In genomic region chr14:74018029-74018703, GRCh38 we compare ENCODE assay signal across 8 cellular contexts. TPM values are rescaled to one million over a fixed set of nuclear protein-coding genes. Genes with fewer than 3 reads are reported as not detected.
DNase-seq lines count a peak whose midpoint lies in the region; ATAC-seq, FAIRE-seq and TF ChIP-seq lines count a peak whose summit lies in the region.

No MANE protein-coding gene starts in this region.

- CTCF ChIA-PET in AG04449 (lab: Yijun Ruan, JAX) (interaction anchor here (0.6 to 1.6 kb wide), 3 partner anchors 13 to 272 kb away, joined by 3 read pairs; no protein-coding TSS in a partner anchor), K562 (lab: Yijun Ruan, JAX; ENCODE audit: low intra/inter-chr PET ratio) (no interaction called here)

- WGBS in K562 (ENCODE audit: insufficient coverage, low coverage, missing lambda C conversion rate): 8% methylated on average over 18 of the region's 18 CpGs

- no peak for FAIRE-seq in K562 (lab: Jason Lieb, UNC)

- H3K9ac ChIP-seq in MM.1S (ENCODE audit: low read length) (peak overlapping the region; percentile 63; the same call in 1 of the 2 replicates), K562 (ENCODE audit: insufficient read depth in 1 of 2, low read depth in 2 of 2, low read length in 2 of 2) (peak overlapping the region; percentile 96 to 99), iPS-20b (ENCODE audit: low read depth, low read length) (peak overlapping the region; percentile 83)

- H3K9me3 ChIP-seq in MM.1S (replicated peaks; ENCODE audit: insufficient read depth, low read length): no peaks in the 10 kb centered on the region
- no peaks in the 10 kb centered on the region for H3K9me3 ChIP-seq in K562 (replicated peaks; ENCODE audit: control insufficient read depth, insufficient read depth, low read depth, low read length)
- H3K9me3 ChIP-seq in iPS-20b (ENCODE audit: insufficient read depth, low read depth, low read length): no peaks in the 10 kb centered on the region

- no TSS peak for BruUV-seq in K562 (replicated peaks; lab: Mats Ljungman, UMichigan)

- no peaks in the 10 kb centered on the region for H3K4me1 ChIP-seq in MM.1S (ENCODE audit: low read length)
- H3K4me1 ChIP-seq in K562 (replicated peaks in 1 of 2; ENCODE audit: control insufficient read depth in 2 of 2, insufficient read depth in 2 of 2, low read length in 2 of 2): peaks cover 17 to 28% of the 10 kb centered on the region in 2 experiments; a peak in 4 of 5 replicates
- H3K4me1 ChIP-seq in iPS-20b (ENCODE audit: insufficient read depth, low read length): peaks cover 3% of the 10 kb centered on the region; the same call in 1 of the 2 replicates

- no peak for TF ChIP-seq CTCF in AG04449 (IDR thresholded peaks at IDR 0.05; ENCODE audit: insufficient read depth, low read length, missing control alignments)
- TF ChIP-seq CTCF in MM.1S (IDR thresholded peaks at IDR 0.05; ENCODE audit: low read length): no peak
- no peak for TF ChIP-seq CTCF in K562 (IDR thresholded peaks at IDR 0.05 in 2 of 3, conservative IDR thresholded peaks at IDR 0.05 in 1 of 3; ENCODE audit: insufficient read depth in 2 of 3, low read depth in 1 of 3, low read length in 3 of 3)

- DNase-seq in AG04449 (ENCODE audit: low read depth, low spot score) (peak; percentile 36), MM.1S (no peak), K562 (ENCODE audit: extremely low read depth in 1 of 4, low spot score in 3 of 4) (no peak), smooth muscle cell of the brain vasculature (ENCODE audit: low read depth, low spot score) (peak; percentile 24)

- H3K4me3 ChIP-seq in AG04449 (ENCODE audit: low read depth, low read length) (peak overlapping the region; percentile 86), MM.1S (ENCODE audit: low read length) (peak overlapping the region; percentile 71), K562 (peak overlapping the region; percentile 63), iPS-20b (ENCODE audit: low read length) (peak overlapping the region; percentile 91)

- H3K9me2 ChIP-seq in MM.1S (replicated peaks; ENCODE audit: insufficient read depth, low read length): no peaks in the 10 kb centered on the region

- ATAC-seq in GM18505 (IDR thresholded peaks at IDR 0.05; ENCODE audit: unreplicated experiment) (peak; percentile 12), K562 (peak; percentile 14), GM18858 (IDR thresholded peaks at IDR 0.05; ENCODE audit: unreplicated experiment) (no peak), HG03442 (IDR thresholded peaks at IDR 0.05; ENCODE audit: unreplicated experiment) (no peak)

- no peak for TF ChIP-seq EP300 in K562 (IDR thresholded peaks at IDR 0.05; ENCODE audit: low read length)

- H4K20me1 ChIP-seq in MM.1S (ENCODE audit: insufficient read depth, low read length): no peaks in the 10 kb centered on the region
- no peaks in the 10 kb centered on the region for H4K20me1 ChIP-seq in K562 (replicated peaks; ENCODE audit: control insufficient read depth, insufficient read depth, low read length)

- intact Hi-C loops in K562 (cut with micrococcal nuclease): loop anchor here (5.0 kb wide), 1 partner anchor 66 kb away; the partner anchor contains the start of genes COQ6 and FAM161B

- no peak for TF ChIP-seq RAD21 in K562 (CRISPR knock-in tag; conservative IDR thresholded peaks at IDR 0.05 in 1 of 2, IDR thresholded peaks at IDR 0.05 in 1 of 2)

- H3K36me3 ChIP-seq in MM.1S (replicated peaks; ENCODE audit: insufficient read depth, low read length) (no peaks in the 10 kb centered on the region), K562 (ENCODE audit: control insufficient read depth, insufficient read depth, low read length) (peaks cover 13% of the 10 kb centered on the region; the same call in 1 of the 3 replicates), iPS-20b (ENCODE audit: insufficient read depth, low read depth, low read length) (no peaks in the 10 kb centered on the region)

- H3K4me2 ChIP-seq in MM.1S (ENCODE audit: low read depth, low read length) (peak overlapping the region; percentile 61), K562 (ENCODE audit: insufficient read depth, low read length) (peak overlapping the region; percentile 78)

- H3K27ac ChIP-seq in MM.1S (ENCODE audit: low read length) (peak overlapping the region; percentile 63; the same call in 1 of the 2 replicates), K562 (ENCODE audit: extremely low read depth, low read depth, low read length) (peak overlapping the region; percentile 89), iPS-20b (ENCODE audit: low read length) (no peak overlapping the region)

- no peaks in the 10 kb centered on the region for H3K9me1 ChIP-seq in K562 (ENCODE audit: control insufficient read depth, insufficient read depth, low read length)

- TF ChIP-seq POLR2A in GM18505 (IDR thresholded peaks at IDR 0.05; ENCODE audit: borderline replicate concordance, extremely low read depth, insufficient read depth, insufficient read length) (no peak), K562 (conservative IDR thresholded peaks at IDR 0.05) (no peak)

- H3K79me2 ChIP-seq in MM.1S (ENCODE audit: low read length): no peaks in the 10 kb centered on the region
- H3K79me2 ChIP-seq in K562 (ENCODE audit: control insufficient read depth, insufficient read depth, low read length): peaks cover 16% of the 10 kb centered on the region

- H3F3A ChIP-seq in MM.1S (ENCODE audit: insufficient read depth, low read length): no peaks in the 10 kb centered on the region

- in situ Hi-C loops in K562 (cut with MboI): no loop called here

- H3K27me3 ChIP-seq in MM.1S (replicated peaks; ENCODE audit: insufficient read depth, low read length): no peaks in the 10 kb centered on the region
- no peaks in the 10 kb centered on the region for H3K27me3 ChIP-seq in K562 (ENCODE audit: control insufficient read depth in 2 of 2, insufficient read depth in 2 of 2, low read length in 2 of 2)
- peaks cover 20% of the 10 kb centered on the region; the same call in 1 of the 2 replicates for H3K27me3 ChIP-seq in iPS-20b (ENCODE audit: insufficient read depth, low read length)

- H2AFZ ChIP-seq in MM.1S (ENCODE audit: low read length) (peak overlapping the region; percentile 83), K562 (ENCODE audit: low read depth, low read length) (peak overlapping the region; percentile 70)

- POLR2A ChIA-PET in AG04449 (lab: Yijun Ruan, JAX): interaction anchor here (0.5 to 1.8 kb wide), 6 partner anchors 8 to 68 kb away, joined by 3 to 6 read pairs (median 3); partner anchors contain the start of genes COQ6 and FAM161B
- POLR2A ChIA-PET in K562 (lab: Yijun Ruan, JAX): interaction anchor here (1.2 to 1.6 kb wide), 3 partner anchors 7 to 19 kb away, joined by 5 to 6 read pairs (median 6); no protein-coding TSS in a partner anchor

TF ChIP-seq in K562, 482 proteins besides CTCF, POLR2A, EP300 and RAD21 (continues in another document):
- TF ChIP-seq SMARCA4 (IDR thresholded peaks at IDR 0.05) (0 out of 2 replicates have a peak, but pooled peaks have one; percentile 22), ARHGAP35 (IDR thresholded peaks at IDR 0.05; ENCODE audit: partially characterized antibody) (no peak), ETS2 (tag; IDR thresholded peaks at IDR 0.05; ENCODE audit: borderline replicate concordance, poor library complexity, severe bottlenecking) (no peak), ZNF316 (IDR thresholded peaks at IDR 0.05) (no peak), NCOA6 (IDR thresholded peaks at IDR 0.05) (no peak)

RNA-seq across cellular contexts. Expression of gene ENTPD5, which starts 0.9 kb away (rescaled TPM):
- 47.7 and 80.6 TPM in 2 replicates for total RNA-seq in K562 (2011; cell fraction: chromatin; rRNA removed; ENCODE audit: low replicate concordance)
- 37.8 and 37.9 TPM in 2 replicates for total RNA-seq in K562 (2011; cell fraction: nucleolus; rRNA removed)
- total RNA-seq in K562 (2011; cell fraction: nucleoplasm; rRNA removed): 54.6 and 76.0 TPM in 2 replicates
- 6.4 and 9.1 TPM in 2 replicates for total RNA-seq in K562 (2014; rRNA removed)
- 10.3 and 11.8 TPM in 2 replicates for total RNA-seq in K562 (2014; rRNA removed; fragmentation: Illumina TruSeq; extraction: Trizol)
- total RNA-seq in K562 (2015; rRNA removed; fragmentation: Illumina TruSeq; extraction: Trizol): 9.4 and 11.3 TPM in 2 replicates
- 10.3 and 10.6 TPM in 2 replicates for total RNA-seq in K562 (2021)
- polyA plus RNA-seq in K562 (2011; rRNA removed): 15.3 and 15.8 TPM in 2 replicates
- polyA plus RNA-seq in K562 (2011; cell fraction: cytosol; rRNA removed): 6.6 and 10.6 TPM in 2 replicates
- polyA plus RNA-seq in K562 (2011; cell fraction: nucleus; rRNA removed): 33.3 and 43.6 TPM in 2 replicates
- 7.2 and 13.1 TPM in 2 replicates for polyA plus RNA-seq in K562 (2012)
- polyA plus RNA-seq in K562 (2014; fragmentation: Illumina TruSeq; extraction: Trizol): 9.5 and 12.3 TPM in 2 replicates
- 1 to 10 TPM; 2.7 to 5.4 TPM for polyA plus RNA-seq in K562 (2014; fragmentation: Nextera tagmentation; extraction: Ambion mirVana)
- polyA plus RNA-seq in K562 (2014; rRNA removed): 9.0 and 9.4 TPM in 2 replicates
- polyA minus RNA-seq in K562 (2011; rRNA and poly(A)+ RNA removed): 16.9 and 18.1 TPM in 2 replicates
- polyA minus RNA-seq in K562 (2011; cell fraction: cytosol; rRNA and poly(A)+ RNA removed): 4.8 and 7.2 TPM in 2 replicates
- polyA minus RNA-seq in K562 (2011; cell fraction: nucleus; rRNA and poly(A)+ RNA removed): 16.3 and 31.0 TPM in 2 replicates

RNA-seq across cellular contexts. Expression of gene BBOF1, which starts 1.0 kb away (rescaled TPM):
- 4.3 and 14.3 TPM in 2 replicates for total RNA-seq in K562 (2011; cell fraction: chromatin; rRNA removed; ENCODE audit: low replicate concordance)
- 1.7 and 2.8 TPM in 2 replicates for total RNA-seq in K562 (2011; cell fraction: nucleolus; rRNA removed)
- total RNA-seq in K562 (2011; cell fraction: nucleoplasm; rRNA removed): 4.1 and 7.0 TPM in 2 replicates
- total RNA-seq in K562 (2014; rRNA removed): 2.9 and 4.3 TPM in 2 replicates
- total RNA-seq in K562 (2014; rRNA removed; fragmentation: Illumina TruSeq; extraction: Trizol): 4.3 and 4.8 TPM in 2 replicates
- total RNA-seq in K562 (2015; rRNA removed; fragmentation: Illumina TruSeq; extraction: Trizol): 3.4 and 4.9 TPM in 2 replicates
- total RNA-seq in K562 (2021): 1.4 and 1.5 TPM in 2 replicates
- polyA plus RNA-seq in K562 (2011; rRNA removed): 3.4 and 4.8 TPM in 2 replicates
- 0.25 and 1.1 TPM in 2 replicates for polyA plus RNA-seq in K562 (2011; cell fraction: cytosol; rRNA removed)
- 3.8 and 6.0 TPM in 2 replicates for polyA plus RNA-seq in K562 (2011; cell fraction: nucleus; rRNA removed)
- polyA plus RNA-seq in K562 (2012): 3.2 and 3.8 TPM in 2 replicates
- 3.7 and 4.2 TPM in 2 replicates for polyA plus RNA-seq in K562 (2014; fragmentation: Illumina TruSeq; extraction: Trizol)
- 1 to 10 TPM; 1.3 to 1.7 TPM for polyA plus RNA-seq in K562 (2014; fragmentation: Nextera tagmentation; extraction: Ambion mirVana)
- polyA plus RNA-seq in K562 (2014; rRNA removed): 3.3 and 3.7 TPM in 2 replicates
- 2.7 and 3.4 TPM in 2 replicates for polyA minus RNA-seq in K562 (2011; rRNA and poly(A)+ RNA removed)
- polyA minus RNA-seq in K562 (2011; cell fraction: cytosol; rRNA and poly(A)+ RNA removed): 1.4 TPM in 1 of 2 replicates, not detected in the other
- polyA minus RNA-seq in K562 (2011; cell fraction: nucleus; rRNA and poly(A)+ RNA removed): 2.6 and 3.6 TPM in 2 replicates

Comparison
In these comparisons a context has a peak if more than half of its experiments do, and no peak if none do; other contexts are left out.
1. DNase-seq: peak in AG04449 (single experiment) and smooth muscle cell of the brain vasculature (single experiment); none in MM.1S (single experiment) and K562 (0 of 4).
2. ATAC-seq: peak in GM18505 (single experiment) and K562 (single experiment); none in GM18858 (single experiment) and HG03442 (single experiment).
3. Peak in every context shown above with its lines, with median percentiles within 50 percentile points of each other: H3K4me3 ChIP-seq and H3K9ac ChIP-seq.